Comparison of ENCODE assay signal across 24 cellular contexts in the genomic region with DNA sequence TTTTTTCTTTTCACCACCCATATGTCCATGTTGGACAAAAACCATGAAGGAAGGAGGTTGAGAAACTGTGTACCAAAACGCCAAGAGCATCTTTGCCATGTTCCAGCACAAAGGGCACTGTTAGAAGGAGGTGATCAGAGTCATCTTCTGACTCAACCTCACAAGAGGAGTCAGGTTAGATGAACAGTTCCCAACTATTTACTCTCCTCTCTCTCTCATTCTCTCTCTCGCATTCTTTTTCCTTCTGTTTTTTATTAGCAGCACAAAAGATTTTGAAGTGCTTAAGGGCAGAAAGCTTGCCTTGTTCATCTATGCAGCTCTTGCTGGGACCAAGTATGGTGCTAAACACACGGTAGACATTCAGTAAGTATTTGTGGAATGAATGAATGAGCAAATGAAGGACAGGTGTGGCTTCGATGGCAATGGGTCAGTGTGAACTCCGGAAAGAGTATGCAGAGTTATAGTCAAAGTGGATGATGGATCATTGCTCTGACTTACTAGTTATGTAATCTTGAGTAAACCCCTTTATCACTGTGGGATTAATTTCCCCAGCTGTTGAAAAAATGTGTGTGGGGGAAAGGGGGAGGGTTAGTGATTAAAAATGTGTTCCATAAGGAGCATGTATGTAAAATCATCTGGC. TPM values are rescaled to one million over a fixed set of nuclear protein-coding genes. Genes with fewer than 3 reads are reported as not detected.
DNase-seq lines count a peak whose midpoint lies in the region; ATAC-seq, FAIRE-seq and TF ChIP-seq lines count a peak whose summit lies in the region.
"Had no signal": no experiment of that assay in that cellular context is flagged by ENCODE, and none has a peak within 500 bp of the region (broad histone marks: within the 10 kb centered on the region; RNA-seq: fewer than 3 reads in every experiment).

No MANE protein-coding gene starts in this region.

- H3K36me3 Mint-ChIP-seq in astrocyte (ENCODE audit: low read depth, unreplicated experiment) (no peaks in the 10 kb centered on the region), neural progenitor cell (no peaks in the 10 kb centered on the region)
- H3K36me3 Mint-ChIP-seq: stimulated activated naive B cell treated with anti-CD40 and anti-IgM and Interleukin-4, amounts not matched to agents 10 μg/mL and 1 μg/mL and 100 μg/mL, for 72 hours had no signal

- H3K27ac Mint-ChIP-seq in astrocyte (ENCODE audit: unreplicated experiment): no peak overlapping the region
- H3K27ac Mint-ChIP-seq in neural progenitor cell: no peak overlapping the region
- H3K27ac Mint-ChIP-seq: activated T-helper 1 cell treated with anti-CD3 and anti-CD28 coated beads, Interleukin-12 subunit alpha, Interleukin-12 subunit beta, Interleukin-2, Interleukin-4 antibody, amounts not matched to agents 30 ng/mL and 10 ng/mL and 1 ng/mL, durations not matched to agents 14 hours and 24 hours and 36 hours; endodermal cell; stimulated activated naive B cell treated with anti-CD40 and anti-IgM and Interleukin-4, amounts not matched to agents 10 μg/mL and 1 μg/mL and 100 μg/mL, for 72 hours; T-helper 2 cell treated with Interferon-gamma antibody and Interleukin-4, amounts not matched to agents 5 μg/mL and 100 μg/mL, for 36 hours had no signal

- WGBS in pancreas, 2 donors: 48 to 51% methylated on average over 5 of the region's 5 CpGs

- H3K9ac ChIP-seq in astrocyte (ENCODE audit: low read length) (no peak overlapping the region), neural progenitor cell (no peak overlapping the region)

- intact Hi-C loops in pancreas (cut with DNase I): no loop called here

- no peak overlapping the region for H3K4me2 ChIP-seq in astrocyte (ENCODE audit: low read length)
- no peak overlapping the region for H3K4me2 ChIP-seq in neural progenitor cell

- no peak for ATAC-seq in pancreas
- no peak for ATAC-seq in GM21786 (IDR thresholded peaks at IDR 0.05; ENCODE audit: unreplicated experiment)
- ATAC-seq: stimulated activated naive B cell treated with anti-CD40 and anti-IgM and Interleukin-4, amounts not matched to agents 10 μg/mL and 1 μg/mL and 100 μg/mL, for 72 hours had no signal

- H3K79me2 ChIP-seq in astrocyte (ENCODE audit: insufficient read depth, low read length) (peaks cover 23% of the 10 kb centered on the region), neural progenitor cell (ENCODE audit: low read depth) (no peaks in the 10 kb centered on the region)

- H3K27me3 Mint-ChIP-seq in astrocyte (ENCODE audit: low read depth, unreplicated experiment): no peaks in the 10 kb centered on the region
- H3K27me3 Mint-ChIP-seq in neural progenitor cell (ENCODE audit: insufficient read depth, low read depth): no peaks in the 10 kb centered on the region

- H3K4me1 Mint-ChIP-seq in astrocyte (ENCODE audit: low read depth, unreplicated experiment) (peaks cover 17% of the 10 kb centered on the region), neural progenitor cell (no peaks in the 10 kb centered on the region)
- H3K4me1 Mint-ChIP-seq: endodermal cell; stimulated activated naive B cell treated with anti-CD40 and anti-IgM and Interleukin-4, amounts not matched to agents 10 μg/mL and 1 μg/mL and 100 μg/mL, for 72 hours had no signal

- H3K27ac ChIP-seq in astrocyte (ENCODE audit: low read depth, low read length) (no peak overlapping the region), neural progenitor cell (no peak overlapping the region), pancreas (no peak overlapping the region)
- H3K27ac ChIP-seq: neutrophil, prostate gland, testis, VCaP had no signal

- peaks cover 4% of the 10 kb centered on the region for H4K20me1 ChIP-seq in astrocyte (ENCODE audit: insufficient read depth, low read length)
- H4K20me1 ChIP-seq in neural progenitor cell (ENCODE audit: low read depth): no peaks in the 10 kb centered on the region

- peaks cover 7% of the 10 kb centered on the region for H3F3A ChIP-seq in neural progenitor cell (ENCODE audit: low read depth)

- H3K9me3 Mint-ChIP-seq in astrocyte (ENCODE audit: unreplicated experiment) (no peaks in the 10 kb centered on the region), neural progenitor cell (no peaks in the 10 kb centered on the region)
- H3K9me3 Mint-ChIP-seq: activated T-helper 1 cell treated with anti-CD3 and anti-CD28 coated beads, Interleukin-12 subunit alpha, Interleukin-12 subunit beta, Interleukin-2, Interleukin-4 antibody, amounts not matched to agents 30 ng/mL and 10 ng/mL and 1 ng/mL, durations not matched to agents 14 hours and 24 hours and 36 hours; endodermal cell; stimulated activated naive B cell treated with anti-CD40 and anti-IgM and Interleukin-4, amounts not matched to agents 10 μg/mL and 1 μg/mL and 100 μg/mL, for 72 hours; T-helper 2 cell treated with Interferon-gamma antibody and Interleukin-4, amounts not matched to agents 5 μg/mL and 100 μg/mL, for 36 hours had no signal

- FAIRE-seq in astrocyte (lab: Jason Lieb, UNC): no peak
- FAIRE-seq in pancreas (lab: Jason Lieb, UNC): no peak
- FAIRE-seq: H54 had no signal

- H2AFZ ChIP-seq in astrocyte (ENCODE audit: low read depth, low read length) (no peak overlapping the region), neural progenitor cell (replicated peaks) (peak overlapping the region; percentile 52)

- TF ChIP-seq CTCF in astrocyte (IDR thresholded peaks at IDR 0.05; ENCODE audit: insufficient read depth, low read depth, low read length) (no peak), neural progenitor cell (IDR thresholded peaks at IDR 0.05) (no peak), pancreas (IDR thresholded peaks at IDR 0.05) (no peak)

- H3K4me3 ChIP-seq in astrocyte (ENCODE audit: insufficient read depth, low read depth, low read length): no peak overlapping the region
- H3K4me3 ChIP-seq in neural progenitor cell: no peak overlapping the region
- no peak overlapping the region for H3K4me3 ChIP-seq in pancreas
- H3K4me3 ChIP-seq: prostate gland, testis had no signal

- no peaks in the 10 kb centered on the region for H3K27me3 ChIP-seq in astrocyte (ENCODE audit: insufficient read depth, low read length)
- H3K27me3 ChIP-seq in neural progenitor cell: no peaks in the 10 kb centered on the region
- H3K27me3 ChIP-seq in pancreas: no peaks in the 10 kb centered on the region
- H3K27me3 ChIP-seq: testis had no signal

- H3K9me3 ChIP-seq in astrocyte (ENCODE audit: insufficient read depth, low read depth, low read length): no peaks in the 10 kb centered on the region
- no peaks in the 10 kb centered on the region for H3K9me3 ChIP-seq in neural progenitor cell (ENCODE audit: low read depth)
- H3K9me3 ChIP-seq in pancreas: no peaks in the 10 kb centered on the region
- H3K9me3 ChIP-seq: neutrophil, prostate gland, testis had no signal

- no peaks in the 10 kb centered on the region for H3K36me3 ChIP-seq in astrocyte (ENCODE audit: insufficient read depth, low read length)
- no peaks in the 10 kb centered on the region for H3K36me3 ChIP-seq in neural progenitor cell
- no peaks in the 10 kb centered on the region for H3K36me3 ChIP-seq in pancreas
- H3K36me3 ChIP-seq: neutrophil, prostate gland had no signal

- H3K4me1 ChIP-seq in astrocyte (ENCODE audit: insufficient read depth, low read length) (peaks cover 17% of the 10 kb centered on the region), neural progenitor cell (peaks cover 12% of the 10 kb centered on the region), pancreas (no peaks in the 10 kb centered on the region)
- H3K4me1 ChIP-seq: prostate gland, testis had no signal

- H3K4me3 Mint-ChIP-seq in astrocyte (ENCODE audit: unreplicated experiment) (no peak overlapping the region), neural progenitor cell (no peak overlapping the region)
- H3K4me3 Mint-ChIP-seq: activated T-helper 1 cell treated with anti-CD3 and anti-CD28 coated beads, Interleukin-12 subunit alpha, Interleukin-12 subunit beta, Interleukin-2, Interleukin-4 antibody, amounts not matched to agents 30 ng/mL and 10 ng/mL and 1 ng/mL, durations not matched to agents 14 hours and 24 hours and 36 hours; endodermal cell; stimulated activated naive B cell treated with anti-CD40 and anti-IgM and Interleukin-4, amounts not matched to agents 10 μg/mL and 1 μg/mL and 100 μg/mL, for 72 hours; T-helper 2 cell treated with Interferon-gamma antibody and Interleukin-4, amounts not matched to agents 5 μg/mL and 100 μg/mL, for 36 hours had no signal

- DNase-seq in D341Med (ENCODE audit: low spot score) (peak; percentile 57), NCI-H226 (peak; percentile 40), astrocyte (ENCODE audit: low read depth) (peak; percentile 80), neural progenitor cell (ENCODE audit: low spot score) (no peak), iPS-NIHi7 (ENCODE audit: extremely low spot score) (no peak), pancreas (no peak), middle frontal gyrus (ENCODE audit: extremely low spot score, low spot score) (no peak)
- DNase-seq: ACHN; activated CD4-positive, alpha-beta T cell treated with anti-CD3 and anti-CD28 coated beads, Interleukin-2, amount 50 U/mL, for 1 hour; activated naive CD4-positive, alpha-beta T cell treated with anti-CD3 and anti-CD28 coated beads, Interleukin-2, amount 50 U/mL, for 16 hours; aorta; endodermal cell; head of caudate nucleus; NCI-H187; NCI-H748 treated with DMSO at 0.1 percent for 48 hours; stimulated activated naive B cell treated with anti-CD40 and anti-IgM and Interleukin-4, amounts not matched to agents 10 μg/mL and 1 μg/mL and 100 μg/mL, for 72 hours; testis had no signal

RNA-seq across cellular contexts. Expression of gene DDR2, which starts 33.9 kb away (rescaled TPM):
- total RNA-seq in astrocyte: 15.3 and 23.2 TPM in 2 replicates
- 0.69 and 0.74 TPM in 2 replicates for total RNA-seq in neural progenitor cell (ENCODE audit: low replicate concordance)
- 10 to 100 TPM in 1 of 6 donors, 1 to 10 TPM in 5; 2.5 to 14.6 (median 5.4) TPM for total RNA-seq in pancreas
- polyA plus RNA-seq in pancreas: 1 to 10 TPM; 1.4 to 2.8 TPM

Comparison
In these comparisons a context has a peak if more than half of its experiments do, and no peak if none do; other contexts are left out.
1. DNase-seq: peak in D341Med (single experiment), NCI-H226 (single experiment) and astrocyte (single experiment); none in neural progenitor cell (single experiment), iPS-NIHi7 (single experiment), pancreas (0 of 6) and middle frontal gyrus (single experiment).